29 cellular contexts compared by ENCODE assay signal in the genomic region with DNA sequence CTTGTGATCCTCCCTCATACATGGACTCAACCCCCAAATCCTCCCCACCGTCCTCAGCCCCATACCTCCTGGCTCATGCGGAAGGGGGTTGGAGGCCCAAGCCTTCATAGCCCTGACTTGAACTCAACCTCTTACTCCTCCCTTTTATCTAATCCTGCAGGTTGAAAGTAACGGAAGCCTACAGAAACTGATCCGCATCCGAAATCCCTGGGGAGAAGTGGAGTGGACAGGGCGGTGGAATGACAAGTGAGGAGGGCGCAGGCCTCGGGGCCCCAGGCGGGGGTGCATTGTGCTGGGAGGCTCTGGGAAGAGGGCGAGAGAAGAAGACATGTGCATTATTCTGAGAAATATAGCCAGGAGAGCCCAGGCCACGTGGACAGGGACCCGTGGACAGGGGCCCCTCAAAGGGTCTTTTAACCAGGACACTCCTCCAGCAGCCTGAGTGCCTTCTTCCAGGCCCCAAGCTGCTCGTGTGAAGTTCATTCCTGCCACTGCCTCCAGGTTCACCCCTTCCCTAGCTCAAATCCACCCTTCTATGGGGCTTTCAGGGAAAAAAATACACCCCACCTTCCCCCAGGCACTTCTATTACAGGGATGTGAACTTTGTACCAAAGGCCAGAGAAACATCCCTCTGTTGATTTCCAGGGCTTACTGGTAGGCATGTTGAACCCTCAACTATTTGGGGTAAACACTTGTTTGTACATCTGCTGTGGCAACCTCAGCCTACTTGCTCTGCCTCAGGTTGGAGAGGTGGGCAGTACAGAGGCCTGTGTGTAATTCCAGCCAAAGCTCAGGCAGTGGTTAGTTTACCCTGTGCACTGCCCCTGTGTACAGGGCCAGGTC.
"Had no signal": no experiment of that assay in that cellular context is flagged by ENCODE, and none has a peak within 500 bp of the region (broad histone marks: within the 10 kb centered on the region; RNA-seq: fewer than 3 reads in every experiment).

No MANE protein-coding gene starts in this region.

- H3K9me3 Mint-ChIP-seq: central memory CD8-positive, alpha-beta T cell; naive thymus-derived CD8-positive, alpha-beta T cell; neural progenitor cell; stimulated activated naive B cell treated with anti-CD40 and anti-IgM and Interleukin-4, amounts not matched to agents 10 μg/mL and 1 μg/mL and 100 μg/mL, for 72 hours; T-helper 2 cell treated with Interferon-gamma antibody and Interleukin-4, amounts not matched to agents 5 μg/mL and 100 μg/mL, for 36 hours had no signal

- ATAC-seq: activated CD4-positive, alpha-beta T cell treated with anti-CD3 and anti-CD28 coated beads for 36 hours; activated CD8-positive, alpha-beta T cell treated with anti-CD3 and anti-CD28 coated beads, Interleukin-2, amount 10 ng/mL, durations not matched to agents 7 days and 5 days; gastroesophageal sphincter; left ventricle myocardium superior; naive thymus-derived CD8-positive, alpha-beta T cell; sciatic nerve; stimulated activated naive B cell treated with anti-CD40 and anti-IgM and Interleukin-4, amounts not matched to agents 10 μg/mL and 1 μg/mL and 100 μg/mL, for 72 hours had no signal

- H3K4me3 ChIP-seq: gastroesophageal sphincter, hepatocyte, neural progenitor cell, skin epidermis, stomach, thyroid gland, upper lobe of left lung, vagina had no signal

- H3K36me3 ChIP-seq: neural progenitor cell had no signal

- H3K9ac ChIP-seq: neural progenitor cell had no signal

- H3K4me3 Mint-ChIP-seq: activated CD4-positive, alpha-beta T cell treated with anti-CD3 and anti-CD28 coated beads for 36 hours; activated CD8-positive, alpha-beta T cell treated with anti-CD3 and anti-CD28 coated beads, Interleukin-2, amount 10 ng/mL, durations not matched to agents 7 days and 5 days; central memory CD8-positive, alpha-beta T cell; neural progenitor cell; stimulated activated naive B cell treated with anti-CD40 and anti-IgM and Interleukin-4, amounts not matched to agents 10 μg/mL and 1 μg/mL and 100 μg/mL, for 72 hours; T-helper 2 cell treated with Interferon-gamma antibody and Interleukin-4, amounts not matched to agents 5 μg/mL and 100 μg/mL, for 36 hours had no signal

- H3K27ac Mint-ChIP-seq: activated CD4-positive, alpha-beta T cell treated with anti-CD3 and anti-CD28 coated beads for 36 hours; activated CD8-positive, alpha-beta T cell treated with anti-CD3 and anti-CD28 coated beads, Interleukin-2, amount 10 ng/mL, durations not matched to agents 7 days and 5 days; naive thymus-derived CD8-positive, alpha-beta T cell; neural progenitor cell; stimulated activated naive B cell treated with anti-CD40 and anti-IgM and Interleukin-4, amounts not matched to agents 10 μg/mL and 1 μg/mL and 100 μg/mL, for 72 hours; T-helper 2 cell treated with Interferon-gamma antibody and Interleukin-4, amounts not matched to agents 5 μg/mL and 100 μg/mL, for 36 hours had no signal

- H3K27me3 Mint-ChIP-seq: activated CD4-positive, alpha-beta T cell treated with anti-CD3 and anti-CD28 coated beads for 36 hours; central memory CD8-positive, alpha-beta T cell; naive thymus-derived CD8-positive, alpha-beta T cell; stimulated activated naive B cell treated with anti-CD40 and anti-IgM and Interleukin-4, amounts not matched to agents 10 μg/mL and 1 μg/mL and 100 μg/mL, for 72 hours had no signal

- H3K27me3 ChIP-seq: gastroesophageal sphincter, hepatocyte, stomach, thyroid gland, upper lobe of left lung, vagina had no signal

- DNase-seq: activated CD4-positive, alpha-beta T cell treated with anti-CD3 and anti-CD28 coated beads for 36 hours; activated CD4-positive, CD25-positive, alpha-beta regulatory T cell; activated CD8-positive, alpha-beta T cell treated with anti-CD3 and anti-CD28 coated beads, Interleukin-2, amount 10 ng/mL, durations not matched to agents 7 days and 5 days; activated effector memory CD4-positive, alpha-beta T cell treated with anti-CD3 and anti-CD28 coated beads, Interleukin-2, amount 50 U/mL, for 16 hours; activated naive CD4-positive, alpha-beta T cell treated with anti-CD3 and anti-CD28 coated beads, Interleukin-2, amount 50 U/mL, for 16 hours; activated T-cell treated with anti-CD3 and anti-CD28 coated beads for 4 hours; amygdala; dermis blood vessel endothelial cell; effector CD4-positive, alpha-beta T cell; erythroblast; islet precursor cell; left ventricle myocardium superior; naive thymus-derived CD8-positive, alpha-beta T cell; stimulated activated CD4-positive, alpha-beta T cell treated with anti-CD3 and anti-CD28 coated beads, Interleukin-1b, Interleukin-23, amount 100 ng/mL, for 48 hours; stimulated activated CD4-positive, alpha-beta T cell treated with anti-CD3 and anti-CD28 coated beads, Interleukin-4, amount 100 ng/mL, for 4 hours; stimulated activated CD8-positive, alpha-beta memory T cell treated with anti-CD3 and anti-CD28 coated beads, Interleukin-4, amount 100 ng/mL, for 48 hours; stimulated activated naive B cell treated with anti-CD40 and anti-IgM and Interleukin-4, amounts not matched to agents 10 μg/mL and 1 μg/mL and 100 μg/mL, for 72 hours; stomach; T-helper 1 cell; thyroid gland; upper lobe of left lung had no signal

- H3K9me3 ChIP-seq: gastroesophageal sphincter, stomach, thyroid gland, upper lobe of left lung, vagina had no signal
